24 cellular contexts compared by ENCODE assay signal in genomic region chr1:240342251-240342625, GRCh38.
"Had no signal": no experiment of that assay in that cellular context is flagged by ENCODE, and none has a peak within 500 bp of the region (broad histone marks: within the 10 kb centered on the region; RNA-seq: fewer than 3 reads in every experiment).

No MANE protein-coding gene starts in this region.

- DNase-seq: activated B cell treated with CpG ODN at 0.5 μM for 24 hours; activated CD4-positive, alpha-beta T cell treated with anti-CD3 and anti-CD28 coated beads for 4 hours; activated CD4-positive, alpha-beta T cell treated with anti-CD3 and anti-CD28 coated beads, Interleukin-2, amount 50 U/mL, for 48 hours; activated effector memory CD4-positive, alpha-beta T cell treated with anti-CD3 and anti-CD28 coated beads, Interleukin-2, amount 50 U/mL, for 16 hours; activated naive CD4-positive, alpha-beta T cell treated with anti-CD3 and anti-CD28 coated beads, Interleukin-2, amount 10 ng/mL, durations not matched to agents 7 days and 5 days; anterior cingulate cortex; central memory CD4-positive, alpha-beta T cell; dorsolateral prefrontal cortex; effector memory CD8-positive, alpha-beta T cell; gastrocnemius medialis; hypothalamus; left ventricle myocardium superior; mammary epithelial cell; natural killer cell; stimulated activated CD4-positive, alpha-beta T cell treated with anti-CD3 and anti-CD28 coated beads, Interleukin-15, amount 100 ng/mL, for 24 hours; T1000; testis; upper lobe of left lung had no signal

- H3K27ac ChIP-seq: esophagus muscularis mucosa, gastrocnemius medialis, prostate gland, right atrium auricular region, skin epidermis, testis, upper lobe of left lung had no signal

- H3K4me1 ChIP-seq: gastrocnemius medialis, prostate gland, right atrium auricular region, testis, upper lobe of left lung had no signal

- H3K4me3 ChIP-seq: dorsolateral prefrontal cortex, esophagus muscularis mucosa, gastrocnemius medialis, prostate gland, right atrium auricular region, skin epidermis, testis, upper lobe of left lung had no signal

- H3K9me3 ChIP-seq: esophagus muscularis mucosa, gastrocnemius medialis, prostate gland, right atrium auricular region, testis, upper lobe of left lung had no signal

- H3K27me3 ChIP-seq: dorsolateral prefrontal cortex, esophagus muscularis mucosa, gastrocnemius medialis, right atrium auricular region, testis, upper lobe of left lung had no signal

- H3K36me3 ChIP-seq: esophagus muscularis mucosa, gastrocnemius medialis, prostate gland, right atrium auricular region, upper lobe of left lung had no signal

- FAIRE-seq: colon had no signal

- ATAC-seq: effector memory CD8-positive, alpha-beta T cell; gastrocnemius medialis; left ventricle myocardium superior; natural killer cell; stimulated activated memory B cell treated with anti-CD40 and anti-IgM and Interleukin-4, amounts not matched to agents 10 μg/mL and 1 μg/mL and 100 μg/mL, for 72 hours had no signal
